Comparison of ENCODE assay signal across 15 cellular contexts in the genomic region with DNA sequence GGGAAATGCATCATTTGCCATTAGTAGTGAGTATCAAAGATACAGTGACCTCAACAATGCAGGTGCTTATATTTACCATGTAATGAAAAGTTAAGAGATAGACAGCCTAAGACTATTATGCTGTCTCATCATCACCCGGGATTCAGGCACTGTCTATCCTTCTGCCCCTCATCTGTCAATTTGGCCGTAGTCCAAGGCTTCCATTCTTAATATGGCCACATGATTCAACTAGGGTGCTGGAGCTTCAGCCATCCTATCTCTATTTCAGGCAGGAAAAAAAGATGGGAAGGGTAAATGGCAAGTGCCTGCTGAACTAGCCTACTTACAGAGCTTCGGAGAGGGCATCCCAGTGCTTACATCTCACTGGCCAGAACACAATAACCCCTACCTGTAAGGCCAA.
A peak's percentile ranks its signal among the peaks of the same experiment; 100 is the strongest.
DNase-seq lines count a peak whose midpoint lies in the region; ATAC-seq and TF ChIP-seq lines count a peak whose summit lies in the region.
"Had no signal": no experiment of that assay in that cellular context is flagged by ENCODE, and none has a peak within 500 bp of the region (broad histone marks: within the 10 kb centered on the region; RNA-seq: fewer than 3 reads in every experiment).

No MANE protein-coding gene starts in this region.

- no peaks in the 10 kb centered on the region for H3K36me3 Mint-ChIP-seq in glutamatergic neuron (ENCODE audit: unreplicated experiment)

- DNase-seq in NCI-H510A treated with DMSO at 0.1 percent for 48 hours (lab: John Stamatoyannopoulos, UW) (peak; percentile 42), NCI-H510A (lab: John Stamatoyannopoulos, UW) (no peak), NCI-H524 (lab: John Stamatoyannopoulos, UW) (peak; percentile 73 to 80), glutamatergic neuron (no peak)
- DNase-seq: KG1, NCI-H1092, NCI-H187 treated with DMSO at 0.1 percent for 48 hours, NCI-H226, PC-9, SK-N-SH, T-helper 1 cell had no signal

- H3K27me3 Mint-ChIP-seq in glutamatergic neuron (ENCODE audit: unreplicated experiment), result peaks cover 10% of the 10 kb centered on the region

- H3K27ac Mint-ChIP-seq in glutamatergic neuron (ENCODE audit: unreplicated experiment), result no peak overlapping the region
- H3K27ac Mint-ChIP-seq: GM23338 had no signal

- ATAC-seq in HG02588 (IDR thresholded peaks at IDR 0.05; ENCODE audit: unreplicated experiment) (no peak), HG03565 (IDR thresholded peaks at IDR 0.05; ENCODE audit: unreplicated experiment) (no peak), HG03139 (IDR thresholded peaks at IDR 0.05; ENCODE audit: unreplicated experiment) (no peak)
- ATAC-seq: GM23338 had no signal

- peak overlapping the region; percentile 45 for H3K4me3 Mint-ChIP-seq in glutamatergic neuron (ENCODE audit: unreplicated experiment)
- H3K4me3 Mint-ChIP-seq: GM23338 had no signal

- H3K9me3 Mint-ChIP-seq in glutamatergic neuron (ENCODE audit: unreplicated experiment), result peaks cover 8% of the 10 kb centered on the region
- H3K9me3 Mint-ChIP-seq: GM23338 had no signal

- TF ChIP-seq CTCF in glutamatergic neuron (IDR thresholded peaks at IDR 0.05; ENCODE audit: partially characterized antibody, unreplicated experiment), result no peak

- peaks cover 22% of the 10 kb centered on the region for H3K4me1 Mint-ChIP-seq in glutamatergic neuron (ENCODE audit: low read depth, unreplicated experiment)

Comparison
In these comparisons a context has a peak if more than half of its experiments do, and no peak if none do; other contexts are left out.
1. DNase-seq: peak in NCI-H510A treated with DMSO at 0.1 percent for 48 hours (single experiment) and NCI-H524 (2 of 2); none in NCI-H510A (single experiment) and glutamatergic neuron (single experiment).